ENCODE assay signal across 19 cellular contexts in genomic region chr9:18058564-18058963, GRCh38.
"Had no signal": no experiment of that assay in that cellular context is flagged by ENCODE, and none has a peak within 500 bp of the region (broad histone marks: within the 10 kb centered on the region; RNA-seq: fewer than 3 reads in every experiment).

No MANE protein-coding gene starts in this region.

- H3K79me2 ChIP-seq: parathyroid adenoma had no signal

- DNase-seq: activated B cell treated with CpG ODN at 0.5 μM for 24 hours; activated CD4-positive, alpha-beta T cell treated with anti-CD3 and anti-CD28 coated beads for 48 hours; activated CD8-positive, alpha-beta T cell treated with anti-CD3 and anti-CD28 coated beads, Interleukin-2, amount 10 ng/mL, durations not matched to agents 7 days and 5 days; activated naive CD4-positive, alpha-beta T cell treated with Interleukin-2 at 50 U/mL for 16 hours; activated naive CD8-positive, alpha-beta T cell treated with anti-CD3 and anti-CD28 coated beads, Interleukin-2, amount 10 ng/mL, durations not matched to agents 7 days and 5 days; activated T-cell treated with anti-CD3 and anti-CD28 coated beads, Interleukin-2, amount 50 U/mL, for 24 hours; central memory CD4-positive, alpha-beta T cell; endodermal cell; gastrocnemius medialis; heart left ventricle; left ventricle myocardium superior; natural killer cell; stimulated activated naive CD8-positive, alpha-beta T cell treated with anti-CD3 and anti-CD28 coated beads, Interleukin-15, Interleukin-2, amounts not matched to agents 100 U/mL and 50 U/mL, for 24 hours; substantia nigra had no signal

- H3K9ac ChIP-seq: parathyroid adenoma had no signal

- H3K36me3 ChIP-seq: gastrocnemius medialis, heart left ventricle, neutrophil, tibial nerve, vagina had no signal

- H3K4me1 ChIP-seq: gastrocnemius medialis, heart left ventricle, parathyroid adenoma had no signal

- H3K9me3 ChIP-seq: gastrocnemius medialis, heart left ventricle, neutrophil, tibial nerve, vagina had no signal

- H2AFZ ChIP-seq: parathyroid adenoma had no signal

- H3K4me3 ChIP-seq: gastrocnemius medialis, heart left ventricle, tibial nerve, vagina had no signal

- H3K27me3 ChIP-seq: gastrocnemius medialis, neutrophil, tibial nerve, vagina had no signal

- H3K27ac ChIP-seq: epithelial cell of prostate, gastrocnemius medialis, heart left ventricle, neutrophil, parathyroid adenoma, tibial nerve, vagina had no signal

- ATAC-seq: activated CD8-positive, alpha-beta T cell treated with anti-CD3 and anti-CD28 coated beads, Interleukin-2, amount 10 ng/mL, durations not matched to agents 7 days and 5 days; gastrocnemius medialis; heart left ventricle; left ventricle myocardium superior; natural killer cell; stimulated activated naive CD8-positive, alpha-beta T cell treated with anti-CD3 and anti-CD28 coated beads, Interleukin-15, Interleukin-2, amounts not matched to agents 100 U/mL and 50 U/mL, for 24 hours had no signal
